ENCODE assay signal across 23 cellular contexts in the genomic region with DNA sequence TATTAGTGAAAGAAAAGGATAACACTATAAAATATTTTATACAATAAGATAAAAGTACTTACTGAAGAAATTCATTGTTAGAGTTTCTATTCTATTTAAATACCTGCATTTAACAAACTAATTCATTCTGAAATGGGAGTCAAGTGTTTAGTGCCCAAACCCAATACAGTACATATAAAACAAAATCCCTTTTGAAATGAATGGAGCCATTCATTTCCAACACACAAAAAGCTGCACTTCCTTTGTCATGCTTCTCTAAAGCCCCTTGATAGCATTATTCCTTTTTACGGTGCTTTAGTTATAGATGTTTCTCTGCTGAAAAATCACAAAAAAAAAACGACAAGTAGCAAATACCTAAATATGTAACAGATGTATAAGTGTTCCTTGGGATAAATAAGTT.
"Had no signal": no experiment of that assay in that cellular context is flagged by ENCODE, and none has a peak within 500 bp of the region (broad histone marks: within the 10 kb centered on the region; RNA-seq: fewer than 3 reads in every experiment).

No MANE protein-coding gene starts in this region.

- H3K4me1 ChIP-seq: left ventricle myocardium inferior, parathyroid adenoma, right atrium auricular region, right lobe of liver, tibial nerve, uterus had no signal

- H3K4me2 ChIP-seq: smooth muscle cell had no signal

- H3K4me3 ChIP-seq: left ventricle myocardium inferior, lung, mucosa of descending colon, right atrium auricular region, right lobe of liver, smooth muscle cell, tibial nerve, uterus had no signal

- DNase-seq: islet precursor cell; left ventricle myocardium inferior; midbrain; mucosa of descending colon; naive thymus-derived CD4-positive, alpha-beta T cell; occipital lobe; right lobe of liver; stimulated activated CD4-positive, alpha-beta T cell treated with anti-CD3 and anti-CD28 coated beads, Interleukin-1b, Interleukin-23, amount 100 ng/mL, for 48 hours; stimulated activated CD4-positive, alpha-beta T cell treated with anti-CD3 and anti-CD28 coated beads, Interleukin-2, amount 100 ng/mL, for 48 hours; stimulated activated CD4-positive, alpha-beta T cell treated with anti-CD3 and anti-CD28 coated beads, Interleukin-4, amount 100 ng/mL, for 4 hours; stimulated activated CD8-positive, alpha-beta memory T cell treated with anti-CD3 and anti-CD28 coated beads, Interleukin-4, amount 100 ng/mL, for 48 hours; stimulated activated naive CD4-positive, alpha-beta T cell treated with Interleukin-2 at 50 U/mL for 16 hours; stimulated activated naive CD8-positive, alpha-beta T cell treated with anti-CD3 and anti-CD28 coated beads, Interleukin-15, amount 100 ng/mL, for 72 hours; substantia nigra; uterus had no signal

- H3K9ac ChIP-seq: parathyroid adenoma had no signal

- H3K9me3 ChIP-seq: left ventricle myocardium inferior, mucosa of descending colon, neutrophil, right atrium auricular region, right lobe of liver, tibial nerve, uterus had no signal

- H2AFZ ChIP-seq: parathyroid adenoma had no signal

- H3K36me3 ChIP-seq: left ventricle myocardium inferior, neutrophil, right atrium auricular region, right lobe of liver, tibial nerve, uterus had no signal

- ATAC-seq: mucosa of descending colon; naive thymus-derived CD4-positive, alpha-beta T cell; natural killer cell treated with Interleukin-12 subunit alpha and Interleukin-12 subunit beta and Interleukin-15 and Interleukin-18, amount 100 ng/mL, for 72 hours; right lobe of liver; stimulated activated memory B cell treated with anti-CD40 and anti-IgM and Interleukin-4, amounts not matched to agents 10 μg/mL and 1 μg/mL and 100 μg/mL, for 72 hours; stimulated activated naive CD8-positive, alpha-beta T cell treated with anti-CD3 and anti-CD28 coated beads, Interleukin-15, amount 100 ng/mL, for 72 hours had no signal

- H3K27me3 ChIP-seq: neutrophil, right atrium auricular region, right lobe of liver, tibial nerve, uterus had no signal

- H3K27ac ChIP-seq: left ventricle myocardium inferior, neutrophil, parathyroid adenoma, right atrium auricular region, right lobe of liver, tibial nerve, uterus had no signal
